In the genomic region with DNA sequence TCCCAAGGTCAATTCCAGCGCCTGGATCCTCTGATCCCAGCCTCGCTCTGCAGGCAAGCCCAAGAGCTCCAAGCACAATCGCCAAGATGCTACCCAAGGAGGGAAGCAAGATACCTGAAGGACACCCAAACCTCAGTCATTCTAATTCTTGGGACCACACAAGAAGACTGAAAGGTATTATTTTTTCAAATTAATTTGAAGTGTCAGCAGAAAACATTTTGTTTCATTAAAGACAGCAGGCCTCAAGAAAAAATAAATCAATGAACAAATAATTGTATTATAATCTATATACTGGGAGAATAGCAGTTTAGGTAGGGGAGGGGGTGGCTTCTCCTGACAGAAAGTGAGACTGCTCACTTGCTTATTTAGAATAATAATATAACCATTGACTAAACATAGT, we compare ENCODE assay signal across 11 cellular contexts.
"Had no signal": no experiment of that assay in that cellular context is flagged by ENCODE, and none has a peak within 500 bp of the region (broad histone marks: within the 10 kb centered on the region; RNA-seq: fewer than 3 reads in every experiment).

No MANE protein-coding gene starts in this region.

- FAIRE-seq: H1, H54 had no signal

- DNase-seq: GM23248, GOT3, H7, H9, HCEC 1CT, HFFc6 had no signal

- H3K27ac ChIP-seq: GM23248 had no signal

- H3K4me1 ChIP-seq: HAP-1 had no signal

- ATAC-seq: GM23338, HCT116 had no signal

- H3K4me1 Mint-ChIP-seq: GM23338, H9 had no signal

- H2AFZ ChIP-seq: GM23248, GM23338 had no signal

- H3K9ac ChIP-seq: GM23248 had no signal

- H3K27ac Mint-ChIP-seq: GM23338, H9, HFFc6 had no signal

- H3K4me2 ChIP-seq: GM23338 had no signal

- H3K4me3 ChIP-seq: GM23248, GM23338, HAP-1 had no signal

- H3K9me3 ChIP-seq: HAP-1 had no signal

- H3K36me3 ChIP-seq: HAP-1 had no signal

- H3K9me3 Mint-ChIP-seq: GM23338, H9, HFFc6 had no signal

- H3K4me3 Mint-ChIP-seq: GM23338, H9, HFFc6 had no signal
